7 cellular contexts compared by ENCODE assay signal in the genomic region with DNA sequence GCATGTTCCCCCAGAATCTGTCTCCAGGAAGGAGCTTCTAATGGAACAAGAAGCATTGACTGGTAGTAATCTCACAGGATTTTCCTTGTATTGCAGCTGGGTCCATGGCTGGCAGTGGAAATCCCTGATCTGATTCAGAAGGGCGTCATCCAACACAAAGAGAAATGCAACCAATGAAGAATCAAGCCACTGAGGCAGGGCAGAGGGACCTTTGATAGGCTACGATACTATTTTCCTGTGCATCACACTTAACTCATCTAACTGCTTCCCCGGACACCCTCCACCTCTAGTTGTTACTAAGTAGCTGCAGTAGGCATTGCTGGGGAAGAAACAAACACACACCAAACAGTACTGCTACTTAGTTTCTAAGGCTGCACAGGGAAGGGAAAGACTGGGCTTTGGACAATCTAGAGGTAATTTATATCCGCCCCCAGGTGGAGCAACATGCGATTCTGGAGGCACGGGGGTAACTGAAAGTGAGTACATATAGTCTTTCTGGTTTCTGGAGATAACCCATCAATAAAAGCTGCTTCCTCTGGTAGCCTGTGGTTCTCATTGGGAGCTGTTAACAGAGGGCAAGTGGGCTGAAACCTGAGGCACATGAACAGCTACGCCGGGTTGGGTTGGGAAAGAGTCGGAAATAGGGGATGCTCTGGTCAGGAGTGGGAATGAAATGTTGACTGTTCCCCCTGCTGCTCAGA. TPM values are rescaled to one million over a fixed set of nuclear protein-coding genes. Genes with fewer than 3 reads are reported as not detected.
DNase-seq lines count a peak whose midpoint lies in the region; ATAC-seq and TF ChIP-seq lines count a peak whose summit lies in the region.

No MANE protein-coding gene starts in this region.

- TF ChIP-seq CTCF in HFFc6 (IDR thresholded peaks at IDR 0.05), result no peak; the same call in 1 of the 2 replicates
- no peak for TF ChIP-seq CTCF in VCaP (conservative IDR thresholded peaks at IDR 0.05)
- TF ChIP-seq CTCF in right atrium auricular region (IDR thresholded peaks at IDR 0.05), result no peak

- DNase-seq in HFFc6, result no peak
- DNase-seq in right atrium auricular region (ENCODE audit: low spot score), result no peak
- no peak for DNase-seq in stimulated activated effector memory CD8-positive, alpha-beta T cell treated with anti-CD3 and anti-CD28 coated beads, Interleukin-12 subunit alpha, Interleukin-12 subunit beta, amount 100 ng/mL, for 72 hours (ENCODE audit: low spot score in 2 of 2)
- DNase-seq in stimulated activated CD4-positive, alpha-beta T cell treated with anti-CD3 and anti-CD28 coated beads, Interleukin-1b, Interleukin-23, amount 100 ng/mL, for 48 hours, result no peak
- no peak for DNase-seq in NCI-H1436 treated with DMSO at 0.1 percent for 48 hours (lab: John Stamatoyannopoulos, UW)

- peak overlapping the region in 1 of 2 donors; percentile 99 for H3K4me3 ChIP-seq in right atrium auricular region

- ATAC-seq in stimulated activated effector memory CD8-positive, alpha-beta T cell treated with anti-CD3 and anti-CD28 coated beads, Interleukin-12 subunit alpha, Interleukin-12 subunit beta, amount 100 ng/mL, for 72 hours, result no peak
- no peak for ATAC-seq in GM19455 (IDR thresholded peaks at IDR 0.05; ENCODE audit: unreplicated experiment)

- H3K27me3 ChIP-seq in right atrium auricular region, result no peaks in the 10 kb centered on the region

- no peaks in the 10 kb centered on the region for H3K9me3 ChIP-seq in right atrium auricular region

- no peaks in the 10 kb centered on the region for H3K27me3 Mint-ChIP-seq in HFFc6 (ENCODE audit: insufficient read depth)

- H3K27ac Mint-ChIP-seq in HFFc6, result peak overlapping the region; percentile 86
- H3K27ac Mint-ChIP-seq in stimulated activated effector memory CD8-positive, alpha-beta T cell treated with anti-CD3 and anti-CD28 coated beads, Interleukin-12 subunit alpha, Interleukin-12 subunit beta, amount 100 ng/mL, for 72 hours, result peak overlapping the region; percentile 97

- peaks cover 34% of the 10 kb centered on the region for H3K4me1 Mint-ChIP-seq in HFFc6 (ENCODE audit: low read depth)
- H3K4me1 Mint-ChIP-seq in stimulated activated effector memory CD8-positive, alpha-beta T cell treated with anti-CD3 and anti-CD28 coated beads, Interleukin-12 subunit alpha, Interleukin-12 subunit beta, amount 100 ng/mL, for 72 hours, result peaks cover 70% of the 10 kb centered on the region

- H3K36me3 ChIP-seq in right atrium auricular region, result peaks cover 16% of the 10 kb centered on the region

- peak overlapping the region; percentile 88 for H3K4me3 Mint-ChIP-seq in HFFc6
- peak overlapping the region; percentile 83 for H3K4me3 Mint-ChIP-seq in stimulated activated effector memory CD8-positive, alpha-beta T cell treated with anti-CD3 and anti-CD28 coated beads, Interleukin-12 subunit alpha, Interleukin-12 subunit beta, amount 100 ng/mL, for 72 hours

- peaks cover 27% of the 10 kb centered on the region; the same call in 1 of the 2 replicates for H3K36me3 Mint-ChIP-seq in HFFc6 (ENCODE audit: low read depth)
- H3K36me3 Mint-ChIP-seq in stimulated activated effector memory CD8-positive, alpha-beta T cell treated with anti-CD3 and anti-CD28 coated beads, Interleukin-12 subunit alpha, Interleukin-12 subunit beta, amount 100 ng/mL, for 72 hours, result peaks cover 75% of the 10 kb centered on the region

- peak overlapping the region; percentile 85 for H3K27ac ChIP-seq in VCaP
- H3K27ac ChIP-seq in right atrium auricular region, result peak overlapping the region; percentile 89 to 96

- no peaks in the 10 kb centered on the region for H3K9me3 Mint-ChIP-seq in HFFc6
- H3K9me3 Mint-ChIP-seq in stimulated activated effector memory CD8-positive, alpha-beta T cell treated with anti-CD3 and anti-CD28 coated beads, Interleukin-12 subunit alpha, Interleukin-12 subunit beta, amount 100 ng/mL, for 72 hours, result no peaks in the 10 kb centered on the region

- peaks cover 0 to 42% of the 10 kb centered on the region in 2 donors for H3K4me1 ChIP-seq in right atrium auricular region

RNA-seq across cellular contexts. Expression of gene USP21, which starts 0.8 kb away (rescaled TPM):
- total RNA-seq in HFFc6 (2021; fragmentation: NEBNext Ultra II Directional; extraction: Animal tissue kit (Norgen Biotek cat#: 25700)), result 10 to 100 TPM; 16.6 to 18.9 (median 17.2) TPM
- 10 to 100 TPM; 13.5 to 14.4 TPM for total RNA-seq in right atrium auricular region

RNA-seq across cellular contexts. Expression of gene UFC1, which starts 4.7 kb away (rescaled TPM):
- 10 to 100 TPM; 83.8 to 92.6 (median 85.1) TPM for total RNA-seq in HFFc6 (2021; fragmentation: NEBNext Ultra II Directional; extraction: Animal tissue kit (Norgen Biotek cat#: 25700))
- total RNA-seq in right atrium auricular region, result 10 to 100 TPM; 53.0 to 77.4 TPM

RNA-seq across cellular contexts. Expression of gene PPOX, which starts 7.8 kb away (rescaled TPM):
- total RNA-seq in HFFc6 (2021; fragmentation: NEBNext Ultra II Directional; extraction: Animal tissue kit (Norgen Biotek cat#: 25700)), result 10 to 100 TPM; 11.8 to 15.2 (median 13.5) TPM
- total RNA-seq in right atrium auricular region, result 1 to 10 TPM; 8.3 to 9.6 TPM

RNA-seq across cellular contexts. Expression of gene B4GALT3, which starts 18.8 kb away (rescaled TPM):
- total RNA-seq in HFFc6 (2021; fragmentation: NEBNext Ultra II Directional; extraction: Animal tissue kit (Norgen Biotek cat#: 25700)), result 10 to 100 TPM; 31.0 to 38.2 (median 35.4) TPM
- 10 to 100 TPM; 24.3 to 32.7 TPM for total RNA-seq in right atrium auricular region

RNA-seq across cellular contexts. Expression of gene DEDD, which starts 26.0 kb away (rescaled TPM):
- 10 to 100 TPM; 29.8 to 39.2 (median 36.0) TPM for total RNA-seq in HFFc6 (2021; fragmentation: NEBNext Ultra II Directional; extraction: Animal tissue kit (Norgen Biotek cat#: 25700))
- 10 to 100 TPM; 21.8 to 28.9 TPM for total RNA-seq in right atrium auricular region
